ENCODE assay signal across 8 cellular contexts in genomic region chr2:152335016-152335850, GRCh38. TPM values are rescaled to one million over a fixed set of nuclear protein-coding genes. Genes with fewer than 3 reads are reported as not detected.
DNase-seq lines count a peak whose midpoint lies in the region; ATAC-seq and TF ChIP-seq lines count a peak whose summit lies in the region.

Gene FMNL2 (plus strand): TSS chr2:152335174.

- CTCF ChIA-PET in CD8-positive, alpha-beta T cell (lab: Charles Lee), result no interaction called here

- no peaks in the 10 kb centered on the region for H3K9me3 Mint-ChIP-seq in CD8-positive, alpha-beta T cell
- H3K9me3 Mint-ChIP-seq in stimulated activated naive B cell treated with anti-CD40 and anti-IgM and Interleukin-4, amounts not matched to agents 10 μg/mL and 1 μg/mL and 100 μg/mL, for 72 hours, result no peaks in the 10 kb centered on the region

- H3K27me3 ChIP-seq in CD8-positive, alpha-beta T cell (ENCODE audit: insufficient read depth, low read length), result no peaks in the 10 kb centered on the region
- H3K27me3 ChIP-seq in mononuclear cell (ENCODE audit: insufficient read depth, low read length), result peaks cover 42% of the 10 kb centered on the region

- no peak within 1 kb of the TSS for H3K27ac Mint-ChIP-seq in CD8-positive, alpha-beta T cell
- peak within 1 kb of the TSS; percentile 76 for H3K27ac Mint-ChIP-seq in stimulated activated naive B cell treated with anti-CD40 and anti-IgM and Interleukin-4, amounts not matched to agents 10 μg/mL and 1 μg/mL and 100 μg/mL, for 72 hours

- ATAC-seq in CD8-positive, alpha-beta T cell, result peak; percentile 44
- ATAC-seq in GM19324 (IDR thresholded peaks at IDR 0.05; ENCODE audit: low FRiP score, unreplicated experiment) (peak; percentile 93), HG03432 (IDR thresholded peaks at IDR 0.05; ENCODE audit: unreplicated experiment) (peak; percentile 94), esophagus mucosa (peak; percentile 86)
- peak; percentile 85 to 91 for ATAC-seq in stimulated activated naive B cell treated with anti-CD40 and anti-IgM and Interleukin-4, amounts not matched to agents 10 μg/mL and 1 μg/mL and 100 μg/mL, for 72 hours (replicated peaks)

- intact Hi-C loops in CD8-positive, alpha-beta T cell (cut with DNase I, micrococcal nuclease), result no loop called here

- no peak for TF ChIP-seq CTCF in CD8-positive, alpha-beta T cell (IDR thresholded peaks at IDR 0.05)

- H3K4me1 Mint-ChIP-seq in CD8-positive, alpha-beta T cell (ENCODE audit: low read depth), result peaks cover 10% of the 10 kb centered on the region
- H3K4me1 Mint-ChIP-seq in stimulated activated naive B cell treated with anti-CD40 and anti-IgM and Interleukin-4, amounts not matched to agents 10 μg/mL and 1 μg/mL and 100 μg/mL, for 72 hours, result peaks cover 8 to 18% of the 10 kb centered on the region in 2 donors

- peak within 1 kb of the TSS; percentile 50 for H3K4me3 ChIP-seq in CD8-positive, alpha-beta T cell (ENCODE audit: low read depth, low read length)
- H3K4me3 ChIP-seq in mononuclear cell (ENCODE audit: low read length), result peak within 1 kb of the TSS; percentile 58

- no peak within 1 kb of the TSS for H3K27ac ChIP-seq in CD8-positive, alpha-beta T cell (ENCODE audit: low read depth, low read length)

- DNase-seq in CD8-positive, alpha-beta T cell, result peak in 2 of 7 experiments; percentile 5 to 19
- DNase-seq in NCI-H526 treated with DMSO at 0.1 percent for 48 hours (lab: John Stamatoyannopoulos, UW), result peak; percentile 78
- DNase-seq in activated CD8-positive, alpha-beta memory T cell treated with anti-CD3 and anti-CD28 coated beads for 24 hours, result peak; percentile 73
- peak; percentile 64 for DNase-seq in stimulated activated naive B cell treated with anti-CD40 and anti-IgM and Interleukin-4, amounts not matched to agents 10 μg/mL and 1 μg/mL and 100 μg/mL, for 72 hours

- no peaks in the 10 kb centered on the region for H3K36me3 Mint-ChIP-seq in CD8-positive, alpha-beta T cell
- H3K36me3 Mint-ChIP-seq in stimulated activated naive B cell treated with anti-CD40 and anti-IgM and Interleukin-4, amounts not matched to agents 10 μg/mL and 1 μg/mL and 100 μg/mL, for 72 hours, result no peaks in the 10 kb centered on the region

- H3K4me1 ChIP-seq in CD8-positive, alpha-beta T cell (ENCODE audit: insufficient read depth, low read length), result peaks cover 4% of the 10 kb centered on the region
- peaks cover 15% of the 10 kb centered on the region for H3K4me1 ChIP-seq in mononuclear cell (ENCODE audit: insufficient read depth, low read length)

- POLR2A ChIA-PET in CD8-positive, alpha-beta T cell (lab: Charles Lee), result no interaction called here

- no peaks in the 10 kb centered on the region for H3K9me3 ChIP-seq in CD8-positive, alpha-beta T cell (ENCODE audit: low read length)
- H3K9me3 ChIP-seq in mononuclear cell (ENCODE audit: low read depth, low read length), result no peaks in the 10 kb centered on the region

- H3K4me3 Mint-ChIP-seq in CD8-positive, alpha-beta T cell, result peak within 1 kb of the TSS; percentile 81
- H3K4me3 Mint-ChIP-seq in stimulated activated naive B cell treated with anti-CD40 and anti-IgM and Interleukin-4, amounts not matched to agents 10 μg/mL and 1 μg/mL and 100 μg/mL, for 72 hours, result peak within 1 kb of the TSS; percentile 91 to 94

- H3K36me3 ChIP-seq in CD8-positive, alpha-beta T cell (ENCODE audit: insufficient read depth, low read length), result no peaks in the 10 kb centered on the region

- peaks cover 43% of the 10 kb centered on the region for H3K27me3 Mint-ChIP-seq in CD8-positive, alpha-beta T cell (ENCODE audit: low read depth)
- H3K27me3 Mint-ChIP-seq in stimulated activated naive B cell treated with anti-CD40 and anti-IgM and Interleukin-4, amounts not matched to agents 10 μg/mL and 1 μg/mL and 100 μg/mL, for 72 hours, result peaks cover 18 to 23% of the 10 kb centered on the region in 2 donors

RNA-seq across cellular contexts. Expression of gene FMNL2, which starts in this region (rescaled TPM):
- under 1 TPM in 1 of 2 experiments, not detected in 1; 0.19 TPM for total RNA-seq in CD8-positive, alpha-beta T cell
- total RNA-seq in esophagus mucosa, result 12.4 TPM
- 1.2 TPM for total RNA-seq in mononuclear cell

Comparison
In these comparisons a context has a peak if more than half of its experiments do, and no peak if none do; other contexts are left out.
1. Peak in ATAC-seq and H3K4me3 ChIP-seq in CD8-positive, alpha-beta T cell; RNA of the gene not detected or under 1 TPM.
2. ATAC-seq: peak in every context shown above with its lines; median percentile 94 in HG03432; 93 in GM19324; 88 in stimulated activated naive B cell treated with anti-CD40 and anti-IgM and Interleukin-4, amounts not matched to agents 10 μg/mL and 1 μg/mL and 100 μg/mL, for 72 hours; 86 in esophagus mucosa; 44 in CD8-positive, alpha-beta T cell.